Comparison of ENCODE assay signal across 1 cellular context in genomic region chr19:12804051-12804450, GRCh38.
TF ChIP-seq lines count a peak whose summit lies in the region.

No MANE protein-coding gene starts in this region.

TF ChIP-seq in SK-N-SH treated with all-trans-retinoic acid at 6 μM for 48 hours, 23 proteins besides CTCF, POLR2A, EP300 and RAD21 (continued from another document):
- TF ChIP-seq POU6F1 (CRISPR knock-in tag; IDR thresholded peaks at IDR 0.05; ENCODE audit: borderline replicate concordance, low read depth) (no peak), SNAI2 (CRISPR knock-in tag; IDR thresholded peaks at IDR 0.05) (no peak), BACH2 (CRISPR knock-in tag; IDR thresholded peaks at IDR 0.05; ENCODE audit: borderline replicate concordance) (no peak), OSR1 (CRISPR knock-in tag; IDR thresholded peaks at IDR 0.05) (no peak), ZFP30 (CRISPR knock-in tag; IDR thresholded peaks at IDR 0.05) (no peak), ZFP3 (CRISPR knock-in tag; IDR thresholded peaks at IDR 0.05) (no peak), PATZ1 (CRISPR knock-in tag; IDR thresholded peaks at IDR 0.05; ENCODE audit: borderline replicate concordance) (no peak), ZNF565 (CRISPR knock-in tag; conservative IDR thresholded peaks at IDR 0.05; ENCODE audit: low read depth) (no peak)
